15 cellular contexts compared by ENCODE assay signal in the genomic region with DNA sequence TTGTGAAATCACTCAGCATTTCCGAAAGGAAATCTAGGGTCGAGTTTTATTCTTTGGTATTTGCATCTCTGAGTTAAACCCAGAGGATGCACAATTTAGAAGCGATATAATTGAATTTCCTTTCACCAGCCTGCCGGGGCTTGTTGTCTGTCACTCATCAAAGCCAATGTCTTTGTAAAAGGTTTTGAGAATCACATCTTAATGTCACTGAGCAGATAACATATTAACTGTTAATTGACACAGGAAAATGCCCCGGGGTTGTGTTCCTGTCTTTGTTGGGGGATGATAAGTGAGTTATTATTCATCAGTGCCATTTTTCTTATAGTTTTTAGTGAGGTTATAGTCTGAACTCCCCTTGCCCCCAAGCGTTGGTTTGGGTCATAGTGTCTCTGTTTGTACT.
DNase-seq lines count a peak whose midpoint lies in the region; ATAC-seq and TF ChIP-seq lines count a peak whose summit lies in the region.
"Had no signal": no experiment of that assay in that cellular context is flagged by ENCODE, and none has a peak within 500 bp of the region (broad histone marks: within the 10 kb centered on the region; RNA-seq: fewer than 3 reads in every experiment).

No MANE protein-coding gene starts in this region.

- H3K4me3 ChIP-seq in left ventricle myocardium inferior (no peak overlapping the region), heart right ventricle (no peak overlapping the region)
- H3K4me3 ChIP-seq: A549, HAP-1 had no signal

- no peaks in the 10 kb centered on the region for H3K9me3 ChIP-seq in left ventricle myocardium inferior (replicated peaks)
- H3K9me3 ChIP-seq in heart right ventricle, result peaks cover 0 to 3% (median 0%) of the 10 kb centered on the region in 11 donors
- H3K9me3 ChIP-seq: A549, HAP-1 had no signal

- H3K36me3 ChIP-seq in left ventricle myocardium inferior (no peaks in the 10 kb centered on the region), heart right ventricle (no peaks in the 10 kb centered on the region)
- H3K36me3 ChIP-seq: HAP-1 had no signal

- no peaks in the 10 kb centered on the region for H3K27me3 ChIP-seq in left ventricle myocardium inferior (ENCODE audit: low read depth)
- H3K27me3 ChIP-seq in heart right ventricle, result no peaks in the 10 kb centered on the region

- 43 to 44% methylated on average over 6 of the region's 6 CpGs for WGBS in heart right ventricle, 2 donors

- TF ChIP-seq CTCF in left ventricle myocardium inferior (IDR thresholded peaks at IDR 0.05; ENCODE audit: borderline replicate concordance) (no peak), heart right ventricle (IDR thresholded peaks at IDR 0.05) (no peak)

- peak overlapping the region; percentile 37 for H3K27ac ChIP-seq in left ventricle myocardium inferior (replicated peaks)
- H3K27ac ChIP-seq in heart right ventricle, result peak overlapping the region in 4 of 10 donors; percentile 13 to 57 (median 30)
- H3K27ac ChIP-seq: A549 had no signal

- intact Hi-C loops in left ventricle myocardium inferior (cut with micrococcal nuclease) (no loop called here), heart right ventricle (cut with DNase I) (loop anchor here in 2 of 10 donors (5.0 to 10.0 kb wide), 2 partner anchors 56 to 58 kb away; no protein-coding TSS in a partner anchor)

- ATAC-seq in heart right ventricle (no peak), SK-N-SH treated with all-trans-retinoic acid at 6 μM for 48 hours (peak; percentile 34; the same call in 1 of the 3 replicates), HG02870 (IDR thresholded peaks at IDR 0.05; ENCODE audit: unreplicated experiment) (no peak), GM21360 (IDR thresholded peaks at IDR 0.05; ENCODE audit: unreplicated experiment) (no peak)
- ATAC-seq: A549 had no signal

- H3K4me1 ChIP-seq in left ventricle myocardium inferior (peaks cover 22% of the 10 kb centered on the region), heart right ventricle (peaks cover 0 to 42% (median 11%) of the 10 kb centered on the region in 9 donors)
- H3K4me1 ChIP-seq: A549 had no signal

- DNase-seq in left ventricle myocardium inferior (no peak), heart right ventricle (no peak), glomerular endothelial cell (ENCODE audit: extremely low read depth, low read depth, low spot score) (peak; percentile 1), cerebellum (ENCODE audit: low spot score) (no peak)
- DNase-seq in stimulated activated CD4-positive, alpha-beta T cell treated with anti-CD3 and anti-CD28 coated beads, Interleukin-1b, Interleukin-23, amount 100 ng/mL, for 48 hours, result no peak
- DNase-seq: DMS79, IMR-90, NCI-H2029, NCI-H510A treated with DMSO at 0.1 percent for 48 hours, SHP77 had no signal

TF ChIP-seq in SK-N-SH treated with all-trans-retinoic acid at 6 μM for 48 hours, 23 proteins besides CTCF, POLR2A, EP300 and RAD21:
- peak; percentile 56; the same call in 1 of the 2 replicates for TF ChIP-seq ESRRG (CRISPR knock-in tag; IDR thresholded peaks at IDR 0.05)
- TF ChIP-seq, protein P1, sequence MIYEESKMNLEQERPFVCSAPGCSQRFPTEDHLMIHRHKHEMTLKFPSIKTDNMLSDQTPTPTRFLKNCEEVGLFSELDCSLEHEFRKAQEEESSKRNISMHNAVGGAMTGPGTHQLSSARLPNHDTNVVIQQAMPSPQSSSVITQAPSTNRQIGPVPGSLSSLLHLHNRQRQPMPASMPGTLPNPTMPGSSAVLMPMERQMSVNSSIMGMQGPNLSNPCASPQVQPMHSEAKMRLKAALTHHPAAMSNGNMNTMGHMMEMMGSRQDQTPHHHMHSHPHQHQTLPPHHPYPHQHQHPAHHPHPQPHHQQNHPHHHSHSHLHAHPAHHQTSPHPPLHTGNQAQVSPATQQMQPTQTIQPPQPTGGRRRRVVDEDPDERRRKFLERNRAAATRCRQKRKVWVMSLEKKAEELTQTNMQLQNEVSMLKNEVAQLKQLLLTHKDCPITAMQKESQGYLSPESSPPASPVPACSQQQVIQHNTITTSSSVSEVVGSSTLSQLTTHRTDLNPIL (CRISPR knock-in tag; IDR thresholded peaks at IDR 0.05; ENCODE audit: low read depth), result 0 out of 2 replicates have a peak, but pooled peaks have one; percentile 33
- TF ChIP-seq TOX (CRISPR knock-in tag; IDR thresholded peaks at IDR 0.05; ENCODE audit: borderline replicate concordance), result no peak
- peak; percentile 78; the same call in 1 of the 2 replicates for TF ChIP-seq PPARA (CRISPR knock-in tag; IDR thresholded peaks at IDR 0.05; ENCODE audit: borderline replicate concordance)
- TF ChIP-seq ISL1 (CRISPR knock-in tag; IDR thresholded peaks at IDR 0.05), result peak; percentile 50
- peak; percentile 94 for TF ChIP-seq GLIS3 (CRISPR knock-in tag; IDR thresholded peaks at IDR 0.05)
- peak; percentile 75 for TF ChIP-seq ZNF8 (CRISPR knock-in tag; IDR thresholded peaks at IDR 0.05)
- TF ChIP-seq, protein P2, sequence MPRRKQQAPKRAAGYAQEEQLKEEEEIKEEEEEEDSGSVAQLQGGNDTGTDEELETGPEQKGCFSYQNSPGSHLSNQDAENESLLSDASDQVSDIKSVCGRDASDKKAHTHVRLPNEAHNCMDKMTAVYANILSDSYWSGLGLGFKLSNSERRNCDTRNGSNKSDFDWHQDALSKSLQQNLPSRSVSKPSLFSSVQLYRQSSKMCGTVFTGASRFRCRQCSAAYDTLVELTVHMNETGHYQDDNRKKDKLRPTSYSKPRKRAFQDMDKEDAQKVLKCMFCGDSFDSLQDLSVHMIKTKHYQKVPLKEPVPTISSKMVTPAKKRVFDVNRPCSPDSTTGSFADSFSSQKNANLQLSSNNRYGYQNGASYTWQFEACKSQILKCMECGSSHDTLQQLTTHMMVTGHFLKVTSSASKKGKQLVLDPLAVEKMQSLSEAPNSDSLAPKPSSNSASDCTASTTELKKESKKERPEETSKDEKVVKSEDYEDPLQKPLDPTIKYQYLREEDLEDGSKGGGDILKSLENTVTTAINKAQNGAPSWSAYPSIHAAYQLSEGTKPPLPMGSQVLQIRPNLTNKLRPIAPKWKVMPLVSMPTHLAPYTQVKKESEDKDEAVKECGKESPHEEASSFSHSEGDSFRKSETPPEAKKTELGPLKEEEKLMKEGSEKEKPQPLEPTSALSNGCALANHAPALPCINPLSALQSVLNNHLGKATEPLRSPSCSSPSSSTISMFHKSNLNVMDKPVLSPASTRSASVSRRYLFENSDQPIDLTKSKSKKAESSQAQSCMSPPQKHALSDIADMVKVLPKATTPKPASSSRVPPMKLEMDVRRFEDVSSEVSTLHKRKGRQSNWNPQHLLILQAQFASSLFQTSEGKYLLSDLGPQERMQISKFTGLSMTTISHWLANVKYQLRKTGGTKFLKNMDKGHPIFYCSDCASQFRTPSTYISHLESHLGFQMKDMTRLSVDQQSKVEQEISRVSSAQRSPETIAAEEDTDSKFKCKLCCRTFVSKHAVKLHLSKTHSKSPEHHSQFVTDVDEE (CRISPR knock-in tag; IDR thresholded peaks at IDR 0.05), result peak; percentile 98
- TF ChIP-seq SNAI2 (CRISPR knock-in tag; IDR thresholded peaks at IDR 0.05), result no peak
- peak; percentile 97 for TF ChIP-seq TCF4 (CRISPR knock-in tag; IDR thresholded peaks at IDR 0.05; ENCODE audit: borderline replicate concordance)
- TF ChIP-seq, protein P3, sequence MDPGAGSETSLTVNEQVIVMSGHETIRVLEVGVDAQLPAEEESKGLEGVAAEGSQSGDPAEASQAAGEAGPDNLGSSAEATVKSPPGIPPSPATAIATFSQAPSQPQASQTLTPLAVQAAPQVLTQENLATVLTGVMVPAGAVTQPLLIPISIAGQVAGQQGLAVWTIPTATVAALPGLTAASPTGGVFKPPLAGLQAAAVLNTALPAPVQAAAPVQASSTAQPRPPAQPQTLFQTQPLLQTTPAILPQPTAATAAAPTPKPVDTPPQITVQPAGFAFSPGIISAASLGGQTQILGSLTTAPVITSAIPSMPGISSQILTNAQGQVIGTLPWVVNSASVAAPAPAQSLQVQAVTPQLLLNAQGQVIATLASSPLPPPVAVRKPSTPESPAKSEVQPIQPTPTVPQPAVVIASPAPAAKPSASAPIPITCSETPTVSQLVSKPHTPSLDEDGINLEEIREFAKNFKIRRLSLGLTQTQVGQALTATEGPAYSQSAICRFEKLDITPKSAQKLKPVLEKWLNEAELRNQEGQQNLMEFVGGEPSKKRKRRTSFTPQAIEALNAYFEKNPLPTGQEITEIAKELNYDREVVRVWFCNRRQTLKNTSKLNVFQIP (CRISPR knock-in tag; IDR thresholded peaks at IDR 0.05; ENCODE audit: borderline replicate concordance, low read depth), result no peak
- TF ChIP-seq, protein P4, sequence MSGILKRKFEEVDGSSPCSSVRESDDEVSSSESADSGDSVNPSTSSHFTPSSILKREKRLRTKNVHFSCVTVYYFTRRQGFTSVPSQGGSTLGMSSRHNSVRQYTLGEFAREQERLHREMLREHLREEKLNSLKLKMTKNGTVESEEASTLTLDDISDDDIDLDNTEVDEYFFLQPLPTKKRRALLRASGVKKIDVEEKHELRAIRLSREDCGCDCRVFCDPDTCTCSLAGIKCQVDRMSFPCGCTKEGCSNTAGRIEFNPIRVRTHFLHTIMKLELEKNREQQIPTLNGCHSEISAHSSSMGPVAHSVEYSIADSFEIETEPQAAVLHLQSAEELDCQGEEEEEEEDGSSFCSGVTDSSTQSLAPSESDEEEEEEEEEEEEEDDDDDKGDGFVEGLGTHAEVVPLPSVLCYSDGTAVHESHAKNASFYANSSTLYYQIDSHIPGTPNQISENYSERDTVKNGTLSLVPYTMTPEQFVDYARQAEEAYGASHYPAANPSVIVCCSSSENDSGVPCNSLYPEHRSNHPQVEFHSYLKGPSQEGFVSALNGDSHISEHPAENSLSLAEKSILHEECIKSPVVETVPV (CRISPR knock-in tag; IDR thresholded peaks at IDR 0.05), result peak; percentile 96
